In genomic region chr1:201676651-201677050, GRCh38 we compare ENCODE assay signal across 1 cellular context.
TF ChIP-seq lines count a peak whose summit lies in the region.

No MANE protein-coding gene starts in this region.

TF ChIP-seq in IMR-90, 13 proteins besides CTCF, POLR2A, EP300 and RAD21 (continued from another document):
- TF ChIP-seq ELK1 (IDR thresholded peaks at IDR 0.05; ENCODE audit: borderline replicate concordance, low read depth, low read length) (no peak), USF2 (IDR thresholded peaks at IDR 0.05; ENCODE audit: low read depth, low read length) (no peak), CHD1 (IDR thresholded peaks at IDR 0.05; ENCODE audit: low read depth, low read length) (no peak), FOS (IDR thresholded peaks at IDR 0.05; ENCODE audit: low read depth, low read length) (no peak), NFE2L2 (IDR thresholded peaks at IDR 0.05; ENCODE audit: low read depth, low read length) (no peak)
TF ChIP-seq in IMR-90: peak in this region for 0.
